Comparison of ENCODE assay signal across 8 cellular contexts in the genomic region with DNA sequence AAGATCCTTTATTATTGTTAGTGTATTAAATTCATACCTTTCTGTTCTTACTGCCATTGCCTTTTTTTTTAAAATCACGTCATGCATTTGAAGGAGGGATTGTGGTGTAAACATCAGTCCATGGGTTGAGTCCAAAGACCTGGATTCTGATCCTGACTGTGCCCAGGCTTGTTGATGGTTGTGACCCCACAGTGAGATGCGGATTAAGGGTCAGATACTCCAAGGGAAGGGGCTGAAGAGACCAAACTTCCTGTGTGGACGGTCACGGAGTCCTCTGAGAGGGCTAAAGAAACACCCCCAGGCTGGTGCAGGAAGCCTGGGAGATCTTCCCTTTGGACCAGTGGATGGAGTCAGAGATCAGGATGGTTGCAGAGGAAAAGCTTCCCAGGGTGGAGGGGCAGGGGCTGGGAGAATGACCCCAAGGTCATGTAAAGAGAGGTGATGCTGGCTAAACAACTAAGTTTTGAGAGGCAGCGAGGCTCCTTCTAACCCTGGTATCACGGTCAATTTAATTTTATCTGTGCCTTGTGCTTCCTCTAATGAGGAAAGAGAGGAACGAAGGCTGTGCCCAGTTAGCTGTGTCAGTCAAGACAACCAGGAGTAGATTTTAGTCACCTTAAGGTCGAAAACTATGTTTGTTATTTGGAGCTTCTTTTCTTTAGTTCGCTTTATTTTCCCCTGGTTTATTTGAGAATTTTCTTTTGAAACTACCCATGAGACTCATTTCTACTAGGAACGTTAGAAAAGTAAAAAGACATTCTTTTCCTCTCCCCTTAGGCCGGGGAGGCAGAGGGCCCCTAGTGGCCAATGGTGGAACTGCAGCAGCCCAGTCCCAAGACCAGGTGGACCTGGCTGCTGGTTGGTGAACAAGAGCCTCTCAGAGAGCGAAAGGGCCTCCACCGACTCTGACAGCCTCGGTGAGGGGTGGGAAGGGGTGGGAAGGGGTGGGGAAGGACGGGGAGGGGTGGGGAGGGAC. TPM values are rescaled to one million over a fixed set of nuclear protein-coding genes. Genes with fewer than 3 reads are reported as not detected.
DNase-seq lines count a peak whose midpoint lies in the region; ATAC-seq, FAIRE-seq and TF ChIP-seq lines count a peak whose summit lies in the region.

No MANE protein-coding gene starts in this region.

- DNase-seq in H7 (peak; percentile 94), SHP77 treated with DMSO at 0.1 percent for 48 hours (lab: John Stamatoyannopoulos, UW) (peak; percentile 88), foreskin fibroblast (peak; percentile 76 to 92), omental fat pad (ENCODE audit: low spot score) (peak; percentile 82), thoracic aorta (ENCODE audit: low spot score) (peak; percentile 47)
- DNase-seq in activated T-helper 9 cell treated with anti-CD3 and anti-CD28 coated beads, Interleukin-2, amount 50 U/mL, for 16 hours (ENCODE audit: low read depth), result peak; percentile 76

- no peak overlapping the region for H3K9ac ChIP-seq in Loucy (ENCODE audit: low read depth, low read length, poor library complexity, severe bottlenecking)

- no peaks in the 10 kb centered on the region for H3K4me1 ChIP-seq in Loucy (ENCODE audit: insufficient read depth, low read length, poor library complexity, severe bottlenecking)
- H3K4me1 ChIP-seq in thoracic aorta (ENCODE audit: control insufficient read depth in 1 of 2, low read depth in 2 of 2), result peaks cover 5 to 6% of the 10 kb centered on the region in 2 donors

- peak overlapping the region; percentile 79 for H2AFZ ChIP-seq in Loucy (ENCODE audit: low read length)

- H3K27ac ChIP-seq in thoracic aorta, result peak overlapping the region in 1 of 2 donors; percentile 30

- H3K79me2 ChIP-seq in Loucy (ENCODE audit: insufficient read depth, low read length), result no peaks in the 10 kb centered on the region

- H3K27me3 ChIP-seq in H7 (ENCODE audit: control insufficient read depth, insufficient read depth, low read length), result no peaks in the 10 kb centered on the region
- H3K27me3 ChIP-seq in Loucy (ENCODE audit: insufficient read depth, low read length, poor library complexity, severe bottlenecking), result no peaks in the 10 kb centered on the region
- H3K27me3 ChIP-seq in thoracic aorta (replicated peaks; ENCODE audit: insufficient read depth), result no peaks in the 10 kb centered on the region

- ATAC-seq in omental fat pad (ENCODE audit: low FRiP score) (peak; percentile 96), thoracic aorta (ENCODE audit: insufficient number of reproducible peaks, low FRiP score, low read depth) (no peak)

- H3K4me3 ChIP-seq in H7 (ENCODE audit: insufficient read depth, low read depth, low read length) (no peak overlapping the region), Loucy (ENCODE audit: low read length, poor library complexity, severe bottlenecking) (peak overlapping the region; percentile 7), foreskin fibroblast (ENCODE audit: low read depth in 1 of 2, low read length in 2 of 2) (no peak overlapping the region), thoracic aorta (peak overlapping the region; percentile 58)

- H3K9me3 ChIP-seq in Loucy (ENCODE audit: insufficient read depth, low read depth, low read length), result no peaks in the 10 kb centered on the region
- H3K9me3 ChIP-seq in thoracic aorta, result no peaks in the 10 kb centered on the region

- FAIRE-seq in G401.6 (lab: Jason Lieb, UNC), result peak; percentile 93

- no peaks in the 10 kb centered on the region for H3K9me2 ChIP-seq in Loucy (replicated peaks; ENCODE audit: low read depth, low read length)

- H4K20me1 ChIP-seq in Loucy (ENCODE audit: insufficient read depth, low read length, poor library complexity, severe bottlenecking), result no peaks in the 10 kb centered on the region

- H3K36me3 ChIP-seq in H7 (replicated peaks; ENCODE audit: control insufficient read depth, insufficient read depth, low read length), result no peaks in the 10 kb centered on the region
- no peaks in the 10 kb centered on the region for H3K36me3 ChIP-seq in Loucy (ENCODE audit: insufficient read depth, low read length)
- H3K36me3 ChIP-seq in thoracic aorta, result no peaks in the 10 kb centered on the region

- H3F3A ChIP-seq in Loucy (ENCODE audit: low read depth), result no peaks in the 10 kb centered on the region

- TF ChIP-seq CTCF in Loucy (conservative IDR thresholded peaks at IDR 0.05; ENCODE audit: low read length) (peak; percentile 97), foreskin fibroblast (IDR thresholded peaks at IDR 0.05; ENCODE audit: low read depth, low read length) (peak; percentile 99), omental fat pad (IDR thresholded peaks at IDR 0.05) (peak in 2 of 3 donors; percentile 61 to 93), thoracic aorta (IDR thresholded peaks at IDR 0.05) (peak; percentile 98)

- peak overlapping the region; percentile 41 for H3K4me2 ChIP-seq in Loucy (ENCODE audit: low read depth, low read length, poor library complexity, severe bottlenecking)

RNA-seq across cellular contexts. Expression of a gene that starts 8.7 kb away (rescaled TPM):
- 16.6 and 20.4 TPM in 2 replicates for total RNA-seq in H7 (2014; rRNA removed; shearing (Covaris generic))
- total RNA-seq in omental fat pad, result 1 to 10 TPM; 4.0 to 8.0 (median 5.9) TPM
- total RNA-seq in thoracic aorta, result 10 to 100 TPM; 10.3 to 11.6 TPM

RNA-seq across cellular contexts. Expression of a gene that starts 33.3 kb away (rescaled TPM):
- total RNA-seq in H7 (2014; rRNA removed; shearing (Covaris generic)), result 39.1 and 44.5 TPM in 2 replicates
- total RNA-seq in omental fat pad (10 to 100 TPM; 18.6 to 30.0 (median 19.8) TPM), thoracic aorta (10 to 100 TPM; 18.5 to 22.9 TPM)

Comparison
In these comparisons a context has a peak if more than half of its experiments do, and no peak if none do; other contexts are left out.
1. H3K4me3 ChIP-seq: peak in Loucy (single experiment) and thoracic aorta (single experiment); none in H7 (single experiment) and foreskin fibroblast (0 of 2).
2. Peak in every context shown above with its lines, with median percentiles within 50 percentile points of each other: DNase-seq and CTCF ChIP-seq.